In genomic region chr6:166466178-166467122, GRCh38 we compare ENCODE assay signal across 10 cellular contexts.
DNase-seq lines count a peak whose midpoint lies in the region; ATAC-seq and TF ChIP-seq lines count a peak whose summit lies in the region.
"Had no signal": no experiment of that assay in that cellular context is flagged by ENCODE, and none has a peak within 500 bp of the region (broad histone marks: within the 10 kb centered on the region; RNA-seq: fewer than 3 reads in every experiment).

No MANE protein-coding gene starts in this region.

- peak overlapping the region; percentile 15; the same call in 1 of the 2 replicates for H3K27ac ChIP-seq in BLaER1
- H3K27ac ChIP-seq in epithelial cell of prostate: peak overlapping the region; percentile 16
- no peak overlapping the region for H3K27ac ChIP-seq in neural progenitor cell
- H3K27ac ChIP-seq in ovary: no peak overlapping the region

- H3K27me3 Mint-ChIP-seq in neural progenitor cell (ENCODE audit: insufficient read depth, low read depth): peaks cover 2% of the 10 kb centered on the region
- H3K27me3 Mint-ChIP-seq: activated naive CD8-positive, alpha-beta T cell treated with anti-CD3 and anti-CD28 coated beads for 36 hours had no signal

- intact Hi-C loops in ovary (cut with DNase I): no loop called here

- H3K4me2 ChIP-seq in BLaER1: peak overlapping the region; percentile 87
- no peak overlapping the region for H3K4me2 ChIP-seq in neural progenitor cell

- H3K36me3 Mint-ChIP-seq in neural progenitor cell: peaks cover 5% of the 10 kb centered on the region
- H3K36me3 Mint-ChIP-seq: activated naive CD8-positive, alpha-beta T cell treated with anti-CD3 and anti-CD28 coated beads for 36 hours had no signal

- H3K4me3 ChIP-seq in BLaER1: no peak overlapping the region
- no peak overlapping the region for H3K4me3 ChIP-seq in MG63
- H3K4me3 ChIP-seq in neural progenitor cell: no peak overlapping the region
- no peak overlapping the region for H3K4me3 ChIP-seq in ovary

- TF ChIP-seq CTCF in neural progenitor cell (IDR thresholded peaks at IDR 0.05) (no peak), GM10266 (IDR thresholded peaks at IDR 0.05; ENCODE audit: control insufficient read depth, insufficient read depth, low read depth, missing control alignments) (no peak), ovary (IDR thresholded peaks at IDR 0.05) (no peak)

- no peak overlapping the region for H2AFZ ChIP-seq in neural progenitor cell (replicated peaks)

- H3K9me3 Mint-ChIP-seq in neural progenitor cell: no peaks in the 10 kb centered on the region
- H3K9me3 Mint-ChIP-seq: activated naive CD8-positive, alpha-beta T cell treated with anti-CD3 and anti-CD28 coated beads for 36 hours had no signal

- ATAC-seq in HG03196 (IDR thresholded peaks at IDR 0.05; ENCODE audit: unreplicated experiment): no peak

- H3K27ac Mint-ChIP-seq in neural progenitor cell: peak overlapping the region; percentile 57
- H3K27ac Mint-ChIP-seq: activated naive CD8-positive, alpha-beta T cell treated with anti-CD3 and anti-CD28 coated beads for 36 hours had no signal

- peaks cover 90% of the 10 kb centered on the region for H3K4me1 ChIP-seq in BLaER1
- H3K4me1 ChIP-seq in neural progenitor cell: no peaks in the 10 kb centered on the region
- no peaks in the 10 kb centered on the region for H3K4me1 ChIP-seq in ovary (ENCODE audit: insufficient read depth)

- no peak for TF ChIP-seq POLR2A in ovary (IDR thresholded peaks at IDR 0.05)

- H3K9me3 ChIP-seq in BLaER1 (no peaks in the 10 kb centered on the region), MG63 (no peaks in the 10 kb centered on the region), neural progenitor cell (ENCODE audit: low read depth) (no peaks in the 10 kb centered on the region), ovary (no peaks in the 10 kb centered on the region)

- WGBS in ovary, 3 donors: 43 to 58% (median 52%) methylated on average over 9 of the region's 9 CpGs

- H3F3A ChIP-seq in neural progenitor cell (ENCODE audit: low read depth): no peaks in the 10 kb centered on the region

- H3K4me1 Mint-ChIP-seq in neural progenitor cell: no peaks in the 10 kb centered on the region
- H3K4me1 Mint-ChIP-seq: activated naive CD8-positive, alpha-beta T cell treated with anti-CD3 and anti-CD28 coated beads for 36 hours had no signal

- H3K36me3 ChIP-seq in BLaER1: no peaks in the 10 kb centered on the region
- peaks cover 4% of the 10 kb centered on the region; the same call in 1 of the 2 replicates for H3K36me3 ChIP-seq in MG63
- no peaks in the 10 kb centered on the region for H3K36me3 ChIP-seq in neural progenitor cell
- H3K36me3 ChIP-seq in ovary: no peaks in the 10 kb centered on the region

- no peak overlapping the region for H3K4me3 Mint-ChIP-seq in neural progenitor cell
- H3K4me3 Mint-ChIP-seq: activated naive CD8-positive, alpha-beta T cell treated with anti-CD3 and anti-CD28 coated beads for 36 hours had no signal

- no peak for TF ChIP-seq EP300 in ovary (IDR thresholded peaks at IDR 0.05)

- DNase-seq in MG63 (peak; percentile 55), epithelial cell of prostate (ENCODE audit: low read depth, low spot score) (peak; percentile 56), neural progenitor cell (ENCODE audit: low spot score) (no peak), GM10266 (ENCODE audit: extremely low spot score) (no peak), NCI-H1048 (lab: John Stamatoyannopoulos, UW) (no peak), ovary (no peak)
- DNase-seq: activated naive CD8-positive, alpha-beta T cell treated with anti-CD3 and anti-CD28 coated beads for 36 hours; stimulated activated CD4-positive, alpha-beta T cell treated with anti-CD3 and anti-CD28 coated beads, Interleukin-1b, Interleukin-23, amount 100 ng/mL, for 48 hours had no signal

- H4K20me1 ChIP-seq in BLaER1 (no peaks in the 10 kb centered on the region), neural progenitor cell (ENCODE audit: low read depth) (no peaks in the 10 kb centered on the region)

- H3K27me3 ChIP-seq in BLaER1 (no peaks in the 10 kb centered on the region), MG63 (no peaks in the 10 kb centered on the region), neural progenitor cell (no peaks in the 10 kb centered on the region), ovary (no peaks in the 10 kb centered on the region)

- H3K9ac ChIP-seq in BLaER1: no peak overlapping the region
- H3K9ac ChIP-seq in neural progenitor cell: no peak overlapping the region

- no peaks in the 10 kb centered on the region for H3K79me2 ChIP-seq in neural progenitor cell (ENCODE audit: low read depth)

Comparison
In these comparisons a context has a peak if more than half of its experiments do, and no peak if none do; other contexts are left out.
1. H3K27ac ChIP-seq: peak in BLaER1 (single experiment) and epithelial cell of prostate (single experiment); none in neural progenitor cell (single experiment) and ovary (0 of 2).
2. DNase-seq: peak in MG63 (single experiment) and epithelial cell of prostate (single experiment); none in neural progenitor cell (single experiment), GM10266 (single experiment), NCI-H1048 (single experiment) and ovary (0 of 5).